ENCODE assay signal across 31 cellular contexts in the genomic region with DNA sequence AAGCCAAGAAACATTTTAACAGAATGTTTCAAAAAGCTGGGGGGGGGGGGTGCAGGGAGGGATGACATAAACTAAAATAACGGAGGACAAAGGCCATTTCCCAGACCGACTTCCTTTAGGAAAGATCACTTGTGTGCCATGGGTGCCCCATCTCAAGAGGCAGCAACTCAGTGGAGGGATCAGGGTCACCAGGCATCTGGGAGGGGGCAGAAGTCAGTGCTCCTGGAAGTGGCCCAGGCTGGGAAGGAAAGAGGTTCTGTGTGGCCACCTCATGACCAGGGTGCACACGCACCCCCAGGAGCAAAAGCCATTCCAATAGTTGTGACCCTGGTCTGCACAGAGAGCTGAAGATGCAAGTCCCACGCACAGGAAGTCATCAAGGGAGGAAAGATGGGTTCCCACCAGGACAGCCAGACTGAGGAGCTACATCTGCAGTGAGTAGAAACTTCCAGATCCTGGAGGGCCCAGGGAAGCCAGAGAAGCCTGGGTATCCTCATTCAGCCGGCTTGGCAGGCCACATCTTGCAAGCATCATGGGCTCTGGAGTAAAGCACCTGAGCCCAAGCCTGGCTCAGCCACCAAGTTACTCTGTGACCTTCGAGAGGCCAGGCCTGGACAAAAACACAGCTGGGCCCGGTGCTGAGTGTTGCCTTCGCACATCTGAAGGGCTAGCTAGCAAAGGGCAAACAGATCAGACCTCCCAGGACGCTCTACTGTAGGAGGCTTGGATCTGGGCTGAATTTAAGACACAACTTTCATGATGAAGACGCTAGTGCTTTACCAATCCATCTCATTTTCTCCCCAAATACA.
"Had no signal": no experiment of that assay in that cellular context is flagged by ENCODE, and none has a peak within 500 bp of the region (broad histone marks: within the 10 kb centered on the region; RNA-seq: fewer than 3 reads in every experiment).

No MANE protein-coding gene starts in this region.

- H3K36me3 ChIP-seq: breast epithelium, colonic mucosa had no signal

- H3K9ac ChIP-seq: SK-N-SH had no signal

- DNase-seq: activated B cell treated with CpG ODN at 0.5 μM for 24 hours; activated CD4-positive, alpha-beta T cell treated with anti-CD3 and anti-CD28 coated beads, Interleukin-2, amount 50 U/mL, for 4 hours; activated naive CD4-positive, alpha-beta T cell; cerebellar nuclear complex; colonic mucosa; effector CD8-positive, alpha-beta T cell; esophagus squamous epithelium; foreskin melanocyte; heart right ventricle; kidney glomerular epithelial cell; lower lobe of right lung; mesendoderm; SK-N-SH; stimulated activated CD4-positive, alpha-beta T cell treated with anti-CD3 and anti-CD28 coated beads, Interleukin-12 subunit alpha, Interleukin-12 subunit beta, amount 100 ng/mL, for 4 hours; stimulated activated CD4-positive, alpha-beta T cell treated with anti-CD3 and anti-CD28 coated beads, Interleukin-4, amount 100 ng/mL, for 1 hour; stimulated activated naive CD8-positive, alpha-beta T cell treated with anti-CD3 and anti-CD28 coated beads, Interleukin-15, amount 100 ng/mL, for 72 hours; substantia nigra; SW 1271 had no signal

- H3K9me3 Mint-ChIP-seq: activated B cell treated with CpG ODN at 0.5 μM for 24 hours; activated naive CD4-positive, alpha-beta T cell treated with anti-CD3 and anti-CD28 coated beads, Interleukin-2, amount 50 U/mL, for 72 hours; activated T-helper 1 cell treated with anti-CD3 and anti-CD28 coated beads, Interleukin-12 subunit alpha, Interleukin-12 subunit beta, Interleukin-2, Interleukin-4 antibody, amounts not matched to agents 30 ng/mL and 10 ng/mL and 1 ng/mL, durations not matched to agents 14 hours and 24 hours and 36 hours; nephron; stimulated activated naive CD8-positive, alpha-beta T cell treated with anti-CD3 and anti-CD28 coated beads, Interleukin-15, amount 100 ng/mL, for 72 hours; type B pancreatic cell had no signal

- FAIRE-seq: endometrium had no signal

- H3K4me2 ChIP-seq: SK-N-SH had no signal

- H3K4me3 Mint-ChIP-seq: activated B cell treated with CpG ODN at 0.5 μM for 24 hours; activated T-helper 1 cell treated with anti-CD3 and anti-CD28 coated beads, Interleukin-12 subunit alpha, Interleukin-12 subunit beta, Interleukin-2, Interleukin-4 antibody, amounts not matched to agents 30 ng/mL and 10 ng/mL and 1 ng/mL, durations not matched to agents 14 hours and 24 hours and 36 hours; nephron; stimulated activated naive CD8-positive, alpha-beta T cell treated with anti-CD3 and anti-CD28 coated beads, Interleukin-15, amount 100 ng/mL, for 72 hours; type B pancreatic cell had no signal

- H3K4me1 ChIP-seq: breast epithelium, colonic mucosa, esophagus squamous epithelium, heart right ventricle, lower lobe of right lung, vagina had no signal

- H3K4me3 ChIP-seq: breast epithelium, colonic mucosa, esophagus squamous epithelium, heart right ventricle, lower lobe of right lung, skin epidermis, vagina had no signal

- H3K27ac ChIP-seq: breast epithelium, colonic mucosa, epithelial cell of prostate, esophagus squamous epithelium, heart right ventricle, lower lobe of right lung, neutrophil, skin epidermis, vagina had no signal

- H3K27me3 Mint-ChIP-seq: activated B cell treated with CpG ODN at 0.5 μM for 24 hours; progenitor cell of endocrine pancreas; stimulated activated naive CD8-positive, alpha-beta T cell treated with anti-CD3 and anti-CD28 coated beads, Interleukin-15, amount 100 ng/mL, for 72 hours; type B pancreatic cell had no signal

- ATAC-seq: heart right ventricle; left lobe of liver; lower lobe of right lung; sciatic nerve; stimulated activated naive CD8-positive, alpha-beta T cell treated with anti-CD3 and anti-CD28 coated beads, Interleukin-15, amount 100 ng/mL, for 72 hours had no signal

- H3K27me3 ChIP-seq: breast epithelium, colonic mucosa, esophagus squamous epithelium, heart right ventricle, neutrophil, vagina had no signal

- H3K9me3 ChIP-seq: breast epithelium, colonic mucosa, esophagus squamous epithelium, heart right ventricle, lower lobe of right lung, neutrophil, SK-N-SH, vagina had no signal

- H3K4me1 Mint-ChIP-seq: nephron had no signal

- H3K27ac Mint-ChIP-seq: activated B cell treated with CpG ODN at 0.5 μM for 24 hours; activated T-helper 1 cell treated with anti-CD3 and anti-CD28 coated beads, Interleukin-12 subunit alpha, Interleukin-12 subunit beta, Interleukin-2, Interleukin-4 antibody, amounts not matched to agents 30 ng/mL and 10 ng/mL and 1 ng/mL, durations not matched to agents 14 hours and 24 hours and 36 hours; nephron; progenitor cell of endocrine pancreas; type B pancreatic cell had no signal
